In genomic region chr4:142708231-142708630, GRCh38 we compare ENCODE assay signal across 21 cellular contexts.
"Had no signal": no experiment of that assay in that cellular context is flagged by ENCODE, and none has a peak within 500 bp of the region (broad histone marks: within the 10 kb centered on the region; RNA-seq: fewer than 3 reads in every experiment).

No MANE protein-coding gene starts in this region.

- DNase-seq: activated CD4-positive, CD25-positive, alpha-beta regulatory T cell treated with anti-CD3 and anti-CD28 coated beads, Interleukin-2, amount 50 U/mL, for 72 hours; activated CD8-positive, alpha-beta memory T cell treated with anti-CD3 and anti-CD28 coated beads, Interleukin-2, amount 50 U/mL, for 48 hours; activated effector memory CD4-positive, alpha-beta T cell treated with anti-CD3 and anti-CD28 coated beads, Interleukin-2, amount 50 U/mL, for 16 hours; activated naive CD4-positive, alpha-beta T cell treated with anti-CD3 and anti-CD28 coated beads, Interleukin-2, amount 50 U/mL, for 16 hours; activated T-cell treated with anti-CD3 and anti-CD28 coated beads, Interleukin-2, amount 50 U/mL, for 72 hours; central memory CD4-positive, alpha-beta T cell; dermis blood vessel endothelial cell; effector CD8-positive, alpha-beta T cell; erythroblast; foreskin fibroblast; heart right ventricle; left ventricle myocardium superior; mammary epithelial cell; stimulated activated CD4-positive, alpha-beta T cell treated with anti-CD3 and anti-CD28 coated beads, Interleukin-2, amount 100 ng/mL, for 48 hours; stimulated activated CD8-positive, alpha-beta memory T cell treated with anti-CD3 and anti-CD28 coated beads, Interleukin-4, amount 100 ng/mL, for 48 hours; stimulated activated naive B cell treated with anti-CD40 and anti-IgM and Interleukin-4, amounts not matched to agents 10 μg/mL and 1 μg/mL and 100 μg/mL, for 72 hours; T-helper 17 cell; testis; uterus had no signal

- H3K4me1 Mint-ChIP-seq: stimulated activated naive B cell treated with anti-CD40 and anti-IgM and Interleukin-4, amounts not matched to agents 10 μg/mL and 1 μg/mL and 100 μg/mL, for 72 hours had no signal

- H3K27me3 ChIP-seq: heart right ventricle, testis, uterus had no signal

- H3K27ac Mint-ChIP-seq: activated T-cell treated with anti-CD3 and anti-CD28 coated beads, Interleukin-2, amount 50 U/mL, for 72 hours; natural killer cell treated with Interleukin-12 subunit alpha and Interleukin-12 subunit beta and Interleukin-15 and Interleukin-18, amount 100 ng/mL, for 72 hours; stimulated activated naive B cell treated with anti-CD40 and anti-IgM and Interleukin-4, amounts not matched to agents 10 μg/mL and 1 μg/mL and 100 μg/mL, for 72 hours; T-helper 17 cell had no signal

- H3K4me1 ChIP-seq: heart right ventricle, prostate gland, testis, uterus had no signal

- H3K27ac ChIP-seq: heart right ventricle, prostate gland, testis, uterus had no signal

- H3K9me3 ChIP-seq: prostate gland, testis, uterus had no signal

- H3K27me3 Mint-ChIP-seq: natural killer cell treated with Interleukin-12 subunit alpha and Interleukin-12 subunit beta and Interleukin-15 and Interleukin-18, amount 100 ng/mL, for 72 hours; stimulated activated naive B cell treated with anti-CD40 and anti-IgM and Interleukin-4, amounts not matched to agents 10 μg/mL and 1 μg/mL and 100 μg/mL, for 72 hours; T-helper 17 cell had no signal

- H3K36me3 Mint-ChIP-seq: natural killer cell treated with Interleukin-12 subunit alpha and Interleukin-12 subunit beta and Interleukin-15 and Interleukin-18, amount 100 ng/mL, for 72 hours; stimulated activated naive B cell treated with anti-CD40 and anti-IgM and Interleukin-4, amounts not matched to agents 10 μg/mL and 1 μg/mL and 100 μg/mL, for 72 hours had no signal

- ATAC-seq: activated T-cell treated with anti-CD3 and anti-CD28 coated beads, Interleukin-2, amount 50 U/mL, for 72 hours; heart right ventricle; left ventricle myocardium superior; natural killer cell treated with Interleukin-12 subunit alpha and Interleukin-12 subunit beta and Interleukin-15 and Interleukin-18, amount 100 ng/mL, for 72 hours; stimulated activated naive B cell treated with anti-CD40 and anti-IgM and Interleukin-4, amounts not matched to agents 10 μg/mL and 1 μg/mL and 100 μg/mL, for 72 hours; T-helper 17 cell had no signal

- H3K4me3 Mint-ChIP-seq: activated T-cell treated with anti-CD3 and anti-CD28 coated beads, Interleukin-2, amount 50 U/mL, for 72 hours; natural killer cell treated with Interleukin-12 subunit alpha and Interleukin-12 subunit beta and Interleukin-15 and Interleukin-18, amount 100 ng/mL, for 72 hours; stimulated activated naive B cell treated with anti-CD40 and anti-IgM and Interleukin-4, amounts not matched to agents 10 μg/mL and 1 μg/mL and 100 μg/mL, for 72 hours had no signal
